In genomic region chr12:12585115-12585862, GRCh38 we compare ENCODE assay signal across 22 cellular contexts. TPM values are rescaled to one million over a fixed set of nuclear protein-coding genes. Genes with fewer than 3 reads are reported as not detected.
DNase-seq lines count a peak whose midpoint lies in the region; ATAC-seq and TF ChIP-seq lines count a peak whose summit lies in the region.
"Had no signal": no experiment of that assay in that cellular context is flagged by ENCODE, and none has a peak within 500 bp of the region (broad histone marks: within the 10 kb centered on the region; RNA-seq: fewer than 3 reads in every experiment).

No MANE protein-coding gene starts in this region.

- H3K4me3 ChIP-seq in breast epithelium (no peak overlapping the region), fibroblast of the aortic adventitia (ENCODE audit: low read depth, low read length) (no peak overlapping the region), prostate gland (no peak overlapping the region)
- H3K4me3 ChIP-seq: gastrocnemius medialis, HAP-1, left ventricle myocardium inferior, sigmoid colon, vagina had no signal

- intact Hi-C loops in breast epithelium (cut with DNase I; ENCODE audit: low total_unique reads) (no loop called here), prostate gland (cut with DNase I) (no loop called here)

- H3K4me1 ChIP-seq in breast epithelium = peaks cover 0 to 4% of the 10 kb centered on the region in 2 donors
- peaks cover 11% of the 10 kb centered on the region for H3K4me1 ChIP-seq in prostate gland (replicated peaks)
- H3K4me1 ChIP-seq: gastrocnemius medialis, HAP-1, sigmoid colon had no signal

- ATAC-seq in GM21737 (IDR thresholded peaks at IDR 0.05; ENCODE audit: unreplicated experiment) = no peak
- ATAC-seq: CD8-positive, alpha-beta T cell had no signal

- TF ChIP-seq CTCF in breast epithelium (IDR thresholded peaks at IDR 0.05) (no peak), fibroblast of the aortic adventitia (IDR thresholded peaks at IDR 0.05; ENCODE audit: insufficient read depth, low read length) (no peak), prostate gland (IDR thresholded peaks at IDR 0.05) (no peak)

- peak overlapping the region; percentile 76 to 81 for H3K27ac ChIP-seq in breast epithelium
- H3K27ac ChIP-seq in prostate gland = peak overlapping the region; percentile 74 to 80
- H3K27ac ChIP-seq: gastrocnemius medialis, left ventricle myocardium inferior, sigmoid colon, vagina had no signal

- H3K36me3 ChIP-seq in breast epithelium = no peaks in the 10 kb centered on the region
- no peaks in the 10 kb centered on the region for H3K36me3 ChIP-seq in prostate gland
- H3K36me3 ChIP-seq: gastrocnemius medialis, HAP-1, left ventricle myocardium inferior, sigmoid colon, vagina had no signal

- DNase-seq in NCI-H226 = peak; percentile 22
- no peak for DNase-seq in breast epithelium (ENCODE audit: low spot score in 2 of 2)
- DNase-seq in fibroblast of the aortic adventitia (ENCODE audit: low read depth) = peak; percentile 17
- DNase-seq in prostate gland (ENCODE audit: low spot score) = no peak
- no peak for DNase-seq in OCI-M1 (lab: John Stamatoyannopoulos, UW)
- no peak for DNase-seq in RPMI8226
- no peak for DNase-seq in stimulated activated CD4-positive, alpha-beta T cell treated with anti-CD3 and anti-CD28 coated beads, Interleukin-15, amount 100 ng/mL, for 24 hours
- DNase-seq: activated effector memory CD4-positive, alpha-beta T cell treated with anti-CD3 and anti-CD28 coated beads, Interleukin-2, amount 50 U/mL, for 16 hours; amniotic stem cell; CD8-positive, alpha-beta T cell; DMS79; gastrocnemius medialis; Kasumi-1; left ventricle myocardium inferior; NCI-H1105 treated with DMSO at 0.1 percent for 48 hours; NCI-H69; sigmoid colon; stimulated activated CD4-positive, alpha-beta T cell treated with anti-CD3 and anti-CD28 coated beads, Interleukin-4, amount 100 ng/mL, for 1 hour; T-helper 9 cell had no signal

- H3K9me3 ChIP-seq in breast epithelium (no peaks in the 10 kb centered on the region), prostate gland (no peaks in the 10 kb centered on the region)
- H3K9me3 ChIP-seq: gastrocnemius medialis, HAP-1, left ventricle myocardium inferior, sigmoid colon, vagina had no signal

- 93% methylated on average over 2 of the region's 2 CpGs for WGBS in prostate gland

- TF ChIP-seq POLR2A in breast epithelium (IDR thresholded peaks at IDR 0.05) (no peak), prostate gland (IDR thresholded peaks at IDR 0.05) (no peak)

- H3K27me3 ChIP-seq in breast epithelium (no peaks in the 10 kb centered on the region), prostate gland (replicated peaks; ENCODE audit: insufficient read depth) (no peaks in the 10 kb centered on the region)
- H3K27me3 ChIP-seq: gastrocnemius medialis, sigmoid colon, vagina had no signal

RNA-seq across cellular contexts. Expression of gene DUSP16, which starts 22.6 kb away (rescaled TPM):
- 10 to 100 TPM; 10.9 to 63.3 (median 61.0) TPM for total RNA-seq in breast epithelium
- 5.9 and 6.8 TPM in 2 replicates for total RNA-seq in fibroblast of the aortic adventitia (ENCODE audit: low replicate concordance)
- 10 to 100 TPM; 60.8 to 87.0 TPM for total RNA-seq in prostate gland

RNA-seq across cellular contexts. Expression of gene CREBL2, which starts 26.4 kb away (rescaled TPM):
- total RNA-seq in breast epithelium = 10 to 100 TPM; 55.7 to 87.4 (median 84.2) TPM
- total RNA-seq in fibroblast of the aortic adventitia (ENCODE audit: low replicate concordance) = 44.6 and 49.9 TPM in 2 replicates
- 10 to 100 TPM; 48.1 to 59.8 TPM for total RNA-seq in prostate gland

Comparison
In these comparisons a context has a peak if more than half of its experiments do, and no peak if none do; other contexts are left out.
1. DNase-seq: peak in NCI-H226 (single experiment) and fibroblast of the aortic adventitia (single experiment); none in breast epithelium (0 of 2), prostate gland (single experiment), OCI-M1 (single experiment), RPMI8226 (single experiment) and stimulated activated CD4-positive, alpha-beta T cell treated with anti-CD3 and anti-CD28 coated beads, Interleukin-15, amount 100 ng/mL, for 24 hours (single experiment).